Comparison of ENCODE assay signal across 30 cellular contexts in genomic region chr11:8310743-8311298, GRCh38. TPM values are rescaled to one million over a fixed set of nuclear protein-coding genes. Genes with fewer than 3 reads are reported as not detected.
"Had no signal": no experiment of that assay in that cellular context is flagged by ENCODE, and none has a peak within 500 bp of the region (broad histone marks: within the 10 kb centered on the region; RNA-seq: fewer than 3 reads in every experiment).

No MANE protein-coding gene starts in this region.

- H3K36me3 ChIP-seq: brain microvascular endothelial cell, gastroesophageal sphincter had no signal

- FAIRE-seq: astrocyte, endothelial cell of umbilical vein, urothelium cell line had no signal

- H3K9me3 ChIP-seq: gastroesophageal sphincter, testis had no signal

- H3K4me1 Mint-ChIP-seq: activated naive CD4-positive, alpha-beta T cell treated with anti-CD3 and anti-CD28 coated beads, Interleukin-2, amount 10 ng/mL, durations not matched to agents 7 days and 5 days had no signal

- ATAC-seq: activated CD4-positive, CD25-positive, alpha-beta regulatory T cell treated with anti-CD3 and anti-CD28 coated beads, Interleukin-2, amount 50 U/mL, for 24 hours; effector memory CD8-positive, alpha-beta T cell; gastroesophageal sphincter; naive thymus-derived CD8-positive, alpha-beta T cell; right cardiac atrium; stimulated activated naive CD8-positive, alpha-beta T cell treated with anti-CD3 and anti-CD28 coated beads, Interleukin-15, Interleukin-2, amounts not matched to agents 100 U/mL and 50 U/mL, for 24 hours had no signal

- H3K4me3 Mint-ChIP-seq: activated naive CD4-positive, alpha-beta T cell treated with anti-CD3 and anti-CD28 coated beads, Interleukin-2, amount 10 ng/mL, durations not matched to agents 7 days and 5 days; activated naive CD8-positive, alpha-beta T cell treated with anti-CD3 and anti-CD28 coated beads, Interleukin-2, amount 10 ng/mL, durations not matched to agents 7 days and 5 days; activated T-helper 1 cell treated with anti-CD3 and anti-CD28 coated beads, Interleukin-12 subunit alpha, Interleukin-12 subunit beta, Interleukin-2, Interleukin-4 antibody, amounts not matched to agents 30 ng/mL and 10 ng/mL and 1 ng/mL, durations not matched to agents 14 hours and 24 hours and 36 hours; effector memory CD8-positive, alpha-beta T cell had no signal

- H3K9ac ChIP-seq: parathyroid adenoma had no signal

- DNase-seq: activated CD4-positive, alpha-beta T cell treated with anti-CD3 and anti-CD28 coated beads for 48 hours; activated CD4-positive, alpha-beta T cell treated with anti-CD3 and anti-CD28 coated beads, Interleukin-2, amount 50 U/mL, for 48 hours; activated CD8-positive, alpha-beta memory T cell treated with anti-CD3 and anti-CD28 coated beads for 24 hours; activated effector memory CD4-positive, alpha-beta T cell treated with anti-CD3 and anti-CD28 coated beads, Interleukin-2, amount 50 U/mL, for 16 hours; activated naive CD4-positive, alpha-beta T cell treated with anti-CD3 and anti-CD28 coated beads, Interleukin-2, amount 10 ng/mL, durations not matched to agents 7 days and 5 days; activated naive CD8-positive, alpha-beta T cell treated with anti-CD3 and anti-CD28 coated beads, Interleukin-2, amount 10 ng/mL, durations not matched to agents 7 days and 5 days; brain microvascular endothelial cell; caudate nucleus; cortex of kidney; effector memory CD8-positive, alpha-beta T cell; mesenchymal stem cell; right cardiac atrium; stimulated activated CD4-positive, alpha-beta T cell treated with anti-CD3 and anti-CD28 coated beads, Interleukin-2, amount 100 ng/mL, for 48 hours; stimulated activated naive CD8-positive, alpha-beta T cell treated with anti-CD3 and anti-CD28 coated beads, Interleukin-15, Interleukin-2, amounts not matched to agents 100 U/mL and 50 U/mL, for 24 hours; testis; trophoblast cell had no signal

- H3K9me3 Mint-ChIP-seq: activated naive CD4-positive, alpha-beta T cell treated with anti-CD3 and anti-CD28 coated beads, Interleukin-2, amount 10 ng/mL, durations not matched to agents 7 days and 5 days; activated naive CD8-positive, alpha-beta T cell treated with anti-CD3 and anti-CD28 coated beads, Interleukin-2, amount 10 ng/mL, durations not matched to agents 7 days and 5 days; activated T-helper 1 cell treated with anti-CD3 and anti-CD28 coated beads, Interleukin-12 subunit alpha, Interleukin-12 subunit beta, Interleukin-2, Interleukin-4 antibody, amounts not matched to agents 30 ng/mL and 10 ng/mL and 1 ng/mL, durations not matched to agents 14 hours and 24 hours and 36 hours; effector memory CD8-positive, alpha-beta T cell; naive thymus-derived CD8-positive, alpha-beta T cell had no signal

- H3K36me3 Mint-ChIP-seq: activated naive CD4-positive, alpha-beta T cell treated with anti-CD3 and anti-CD28 coated beads, Interleukin-2, amount 10 ng/mL, durations not matched to agents 7 days and 5 days; activated naive CD8-positive, alpha-beta T cell treated with anti-CD3 and anti-CD28 coated beads, Interleukin-2, amount 10 ng/mL, durations not matched to agents 7 days and 5 days; naive thymus-derived CD8-positive, alpha-beta T cell had no signal

- H3K4me3 ChIP-seq: gastroesophageal sphincter, hepatocyte, testis had no signal

- H3K27ac ChIP-seq: brain microvascular endothelial cell, gastroesophageal sphincter, hepatocyte, parathyroid adenoma, testis had no signal

- H3K27ac Mint-ChIP-seq: activated naive CD4-positive, alpha-beta T cell treated with anti-CD3 and anti-CD28 coated beads, Interleukin-2, amount 10 ng/mL, durations not matched to agents 7 days and 5 days; activated naive CD8-positive, alpha-beta T cell treated with anti-CD3 and anti-CD28 coated beads, Interleukin-2, amount 10 ng/mL, durations not matched to agents 7 days and 5 days; activated T-helper 1 cell treated with anti-CD3 and anti-CD28 coated beads, Interleukin-12 subunit alpha, Interleukin-12 subunit beta, Interleukin-2, Interleukin-4 antibody, amounts not matched to agents 30 ng/mL and 10 ng/mL and 1 ng/mL, durations not matched to agents 14 hours and 24 hours and 36 hours; effector memory CD8-positive, alpha-beta T cell; naive thymus-derived CD8-positive, alpha-beta T cell had no signal

- H3K27me3 Mint-ChIP-seq: activated naive CD4-positive, alpha-beta T cell treated with anti-CD3 and anti-CD28 coated beads, Interleukin-2, amount 10 ng/mL, durations not matched to agents 7 days and 5 days; naive thymus-derived CD8-positive, alpha-beta T cell had no signal

- H3K4me1 ChIP-seq: gastroesophageal sphincter, parathyroid adenoma, testis had no signal

RNA-seq across cellular contexts. Expression of gene LMO1, which starts 47.1 kb away (rescaled TPM):
- total RNA-seq: activated naive CD8-positive, alpha-beta T cell treated with anti-CD3 and anti-CD28 coated beads, Interleukin-2, amount 10 ng/mL, durations not matched to agents 7 days and 5 days; activated T-helper 1 cell treated with anti-CD3 and anti-CD28 coated beads, Interleukin-12 subunit alpha, Interleukin-12 subunit beta, Interleukin-2, Interleukin-4 antibody, amounts not matched to agents 30 ng/mL and 10 ng/mL and 1 ng/mL, durations not matched to agents 14 hours and 24 hours and 36 hours; chondrocyte; endothelial cell of umbilical vein; fibroblast of lung; fibroblast of villous mesenchyme; gastroesophageal sphincter; hepatocyte; naive thymus-derived CD8-positive, alpha-beta T cell; pulmonary artery endothelial cell; T-helper 1 cell treated with Interleukin-12 subunit alpha and Interleukin-12 subunit beta and Interleukin-4 antibody, amounts not matched to agents 30 ng/mL and 1 ng/mL, for 36 hours had no signal
- polyA plus RNA-seq: endothelial cell of umbilical vein; fibroblast of lung; naive thymus-derived CD8-positive, alpha-beta T cell had no signal
